Comparison of ENCODE assay signal across 26 cellular contexts in genomic region chr3:191646242-191646641, GRCh38.
DNase-seq lines count a peak whose midpoint lies in the region; ATAC-seq, FAIRE-seq and TF ChIP-seq lines count a peak whose summit lies in the region.
"Had no signal": no experiment of that assay in that cellular context is flagged by ENCODE, and none has a peak within 500 bp of the region (broad histone marks: within the 10 kb centered on the region; RNA-seq: fewer than 3 reads in every experiment).

No MANE protein-coding gene starts in this region.

- WGBS in H1 (ENCODE audit: extremely low coverage in 1 of 2, insufficient coverage in 1 of 2, insufficient read length in 1 of 2, insufficient replicate concordance in 2 of 2, low coverage in 1 of 2, low lambda C conversion rate in 2 of 2, missing lambda C conversion rate in 1 of 2), 2 experiments: 86% methylated on average over 4 of the region's 4 CpGs; no CpG with 5 or more reads in 1 of the 2 experiments

- no peak overlapping the region for H3K14ac ChIP-seq in H1 (ENCODE audit: insufficient read length)

- no peaks in the 10 kb centered on the region for H4K20me1 ChIP-seq in H1 (replicated peaks in 1 of 2; ENCODE audit: control insufficient read depth in 1 of 2, insufficient read depth in 2 of 2, low read length in 2 of 2)
- H4K20me1 ChIP-seq: BLaER1 had no signal

- H3K4me3 ChIP-seq in H1 (ENCODE audit: extremely low read depth in 1 of 4, insufficient read depth in 2 of 4, low read depth in 3 of 4, low read length in 4 of 4): no peak overlapping the region
- H3K4me3 ChIP-seq in SJCRH30: no peak overlapping the region
- H3K4me3 ChIP-seq: BLaER1, GM12878 had no signal

- no peak overlapping the region for H2BK20ac ChIP-seq in H1 (ENCODE audit: low read length)

- POLR2A ChIA-PET in WTC11 (lab: Charles Lee): no interaction called here
- POLR2A ChIA-PET in H1 (lab: Charles Lee; ENCODE audit: partially characterized antibody): no interaction called here

- peaks cover 52% of the 10 kb centered on the region for H3K9me3 Mint-ChIP-seq in WTC11

- no peaks in the 10 kb centered on the region for H3K4me1 ChIP-seq in H1 (replicated peaks in 1 of 4; ENCODE audit: control insufficient read depth in 3 of 4, insufficient read depth in 4 of 4, low read length in 3 of 4)
- H3K4me1 ChIP-seq in SJCRH30: no peaks in the 10 kb centered on the region
- H3K4me1 ChIP-seq: BE2C, BLaER1 had no signal

- no peak overlapping the region for H4K5ac ChIP-seq in H1 (ENCODE audit: insufficient read length, low read depth, low read length)

- H3K36me3 Mint-ChIP-seq in WTC11: peaks cover 39% of the 10 kb centered on the region
- H3K36me3 Mint-ChIP-seq: CD14-positive monocyte; CD4-positive, alpha-beta memory T cell; CD4-positive, CD25-positive, alpha-beta regulatory T cell; CD8-positive, alpha-beta memory T cell had no signal

- H3K4ac ChIP-seq in H1 (replicated peaks; ENCODE audit: insufficient read length, low read depth, low read length): no peak overlapping the region

- H2AK5ac ChIP-seq in H1 (ENCODE audit: low read depth, low read length): no peak overlapping the region

- H3K27ac ChIP-seq in H1 (ENCODE audit: low read depth, low read length) (no peak overlapping the region), SJCRH30 (no peak overlapping the region)
- H3K27ac ChIP-seq: BLaER1 had no signal

- no peak overlapping the region for H3K9ac ChIP-seq in H1 (replicated peaks in 1 of 4; ENCODE audit: extremely low read depth in 1 of 4, low read depth in 3 of 4, low read length in 3 of 4)
- H3K9ac ChIP-seq: BLaER1 had no signal

- H2AFZ ChIP-seq in H1 (ENCODE audit: low read length): no peak overlapping the region

- H3K4me1 Mint-ChIP-seq in WTC11: peaks cover 17% of the 10 kb centered on the region
- H3K4me1 Mint-ChIP-seq: CD14-positive monocyte; CD4-positive, alpha-beta memory T cell; CD4-positive, CD25-positive, alpha-beta regulatory T cell; CD8-positive, alpha-beta memory T cell had no signal

- no peak for DNase-seq in GM12891 (ENCODE audit: insufficient read length, low spot score)
- DNase-seq in GM12892 (ENCODE audit: insufficient read length): no peak
- no peak for DNase-seq in WTC11 (ENCODE audit: low spot score)
- DNase-seq in H1 (ENCODE audit: low read depth in 1 of 2, low spot score in 2 of 2): no peak
- no peak for DNase-seq in SJCRH30
- DNase-seq in RCC 7860 (ENCODE audit: low spot score): no peak
- DNase-seq: 8988T; ACHN; BE2C; C1 segment of cervical spinal cord; CD4-positive, alpha-beta memory T cell; CD4-positive, CD25-positive, alpha-beta regulatory T cell; CD8-positive, alpha-beta memory T cell; COR-L47; DMS 273 treated with DMSO at 0.1 percent for 48 hours; DMS153; DMS53; DMS79; DND-41; EL; GDM1 had no signal

- H3K79me1 ChIP-seq in H1 (ENCODE audit: low read depth, low read length): no peaks in the 10 kb centered on the region

- H3K9me3 ChIP-seq in H1 (ENCODE audit: insufficient read depth in 2 of 2, low read depth in 1 of 2, low read length in 1 of 2): peaks cover 7 to 18% of the 10 kb centered on the region in 2 experiments
- H3K9me3 ChIP-seq in SJCRH30 (replicated peaks): no peaks in the 10 kb centered on the region
- H3K9me3 ChIP-seq: BE2C had no signal

- no peak for TF ChIP-seq EP300 in H1 (IDR thresholded peaks at IDR 0.05; ENCODE audit: borderline replicate concordance in 1 of 2, low read depth in 2 of 2, low read length in 2 of 2)

- no peak overlapping the region for H2BK5ac ChIP-seq in H1 (ENCODE audit: low read depth, low read length)

- H3K27me3 ChIP-seq in H1 (replicated peaks in 1 of 4; ENCODE audit: control insufficient read depth in 3 of 4, extremely low read depth in 1 of 4, insufficient read depth in 3 of 4, low read length in 3 of 4) (no peaks in the 10 kb centered on the region), SJCRH30 (no peaks in the 10 kb centered on the region)
- H3K27me3 ChIP-seq: BE2C, BLaER1 had no signal

- CTCF ChIA-PET in WTC11 (lab: Charles Lee): no interaction called here
- CTCF ChIA-PET in H1 (lab: Charles Lee; ENCODE audit: partially characterized antibody): no interaction called here

- TF ChIP-seq RAD21 in H1 (IDR thresholded peaks at IDR 0.05 in 1 of 2, conservative IDR thresholded peaks at IDR 0.05 in 1 of 2; ENCODE audit: low read depth in 2 of 2, low read length in 2 of 2): no peak

- no peak overlapping the region for H2BK15ac ChIP-seq in H1 (ENCODE audit: low read length)

- H3K23me2 ChIP-seq in H1 (ENCODE audit: low read depth, low read length): no peaks in the 10 kb centered on the region

- H4K8ac ChIP-seq in H1 (ENCODE audit: extremely low read depth, insufficient read depth, low read length): no peak overlapping the region

- no peak overlapping the region for H3K4me2 ChIP-seq in H1 (ENCODE audit: insufficient read depth in 1 of 2, low read depth in 2 of 2, low read length in 2 of 2)
- H3K4me2 ChIP-seq: BLaER1 had no signal

- H3K27me3 Mint-ChIP-seq in WTC11 (ENCODE audit: low read depth): no peaks in the 10 kb centered on the region; the same call in 1 of the 2 replicates
- H3K27me3 Mint-ChIP-seq: CD4-positive, alpha-beta memory T cell; CD4-positive, CD25-positive, alpha-beta regulatory T cell; CD8-positive, alpha-beta memory T cell had no signal

- H3K36me3 ChIP-seq in H1 (ENCODE audit: control insufficient read depth in 2 of 4, insufficient read depth in 4 of 4, low read length in 3 of 4) (no peaks in the 10 kb centered on the region), SJCRH30 (no peaks in the 10 kb centered on the region)
- H3K36me3 ChIP-seq: BE2C, BLaER1 had no signal

- H3K79me2 ChIP-seq in H1 (ENCODE audit: control insufficient read depth in 1 of 2, insufficient read depth in 2 of 2, low read length in 2 of 2): no peaks in the 10 kb centered on the region

- H2BK12ac ChIP-seq in H1 (ENCODE audit: low read depth, low read length): no peak overlapping the region

- H3K4me3 Mint-ChIP-seq in WTC11: no peak overlapping the region
- H3K4me3 Mint-ChIP-seq: CD14-positive monocyte; CD4-positive, CD25-positive, alpha-beta regulatory T cell; CD8-positive, alpha-beta memory T cell had no signal

- H3K27ac Mint-ChIP-seq in WTC11: no peak overlapping the region
- H3K27ac Mint-ChIP-seq: CD14-positive monocyte; CD4-positive, alpha-beta memory T cell; CD4-positive, CD25-positive, alpha-beta regulatory T cell; CD8-positive, alpha-beta memory T cell had no signal

- no peak overlapping the region for H3K23ac ChIP-seq in H1 (ENCODE audit: insufficient read length)

- FAIRE-seq in GM12891 (lab: Jason Lieb, UNC) (peak; percentile 59), GM12892 (lab: Jason Lieb, UNC) (peak; percentile 21), H1 (lab: Jason Lieb, UNC) (no peak), RCC 7860 (lab: Jason Lieb, UNC) (no peak)
- FAIRE-seq: GM12878, GM18507 had no signal

- TF ChIP-seq CTCF in WTC11 (IDR thresholded peaks at IDR 0.05): no peak
- TF ChIP-seq CTCF in H1 (IDR thresholded peaks at IDR 0.05; ENCODE audit: control extremely low read depth in 1 of 3, insufficient read depth in 1 of 3, low read depth in 1 of 3, low read length in 3 of 3): no peak

- no peak overlapping the region for H3K18ac ChIP-seq in H1 (ENCODE audit: extremely low read depth, low read length)

- H3K56ac ChIP-seq in H1 (replicated peaks; ENCODE audit: insufficient read length, low read depth, low read length): no peak overlapping the region

- no peak overlapping the region for H2BK120ac ChIP-seq in H1 (replicated peaks; ENCODE audit: low read depth, low read length)

- ATAC-seq in WTC11 (no peak), HG02610 (IDR thresholded peaks at IDR 0.05; ENCODE audit: unreplicated experiment) (no peak)
- ATAC-seq: GM12878 had no signal

- no peak overlapping the region for H4K91ac ChIP-seq in H1 (replicated peaks; ENCODE audit: insufficient read length, low read length)

- no peak for TF ChIP-seq POLR2A in GM12891 (IDR thresholded peaks at IDR 0.05; ENCODE audit: low read depth, low read length)
- TF ChIP-seq POLR2A in GM12892 (IDR thresholded peaks at IDR 0.05; ENCODE audit: low read depth, low read length): no peak
- no peak for TF ChIP-seq POLR2A in H1 (IDR thresholded peaks at IDR 0.05; ENCODE audit: control extremely low read depth in 1 of 2, low read depth in 2 of 2, low read length in 2 of 2)

TF ChIP-seq in GM12891, 5 proteins besides CTCF, POLR2A, EP300 and RAD21:
- TF ChIP-seq POLR2AphosphoS5 (IDR thresholded peaks at IDR 0.05; ENCODE audit: low read depth, low read length) (no peak), PAX5 (IDR thresholded peaks at IDR 0.05; ENCODE audit: insufficient read depth, low read length, severe bottlenecking) (no peak), SPI1 (IDR thresholded peaks at IDR 0.05; ENCODE audit: low read depth, low read length) (no peak), POU2F2 (IDR thresholded peaks at IDR 0.05; ENCODE audit: low read depth, low read length) (no peak), TAF1 (IDR thresholded peaks at IDR 0.05; ENCODE audit: low read depth, low read length) (no peak)

TF ChIP-seq in WTC11, 78 proteins besides CTCF, POLR2A, EP300 and RAD21:
- TF ChIP-seq GTF2I (CRISPR knock-in tag; conservative IDR thresholded peaks at IDR 0.05): 0 out of 2 replicates have a peak, but pooled peaks have one; percentile 42
- TF ChIP-seq JUN (CRISPR knock-in tag; IDR thresholded peaks at IDR 0.05): no peak

TF ChIP-seq in H1, 55 proteins besides CTCF, POLR2A, EP300 and RAD21:
- TF ChIP-seq USF2 (IDR thresholded peaks at IDR 0.05; ENCODE audit: low read length) (no peak), KDM1A (IDR thresholded peaks at IDR 0.05; ENCODE audit: borderline replicate concordance, low read length) (0 out of 2 replicates have a peak, but pooled peaks have one; percentile 74)
